In genomic region chr5:64486163-64486562, GRCh38 we compare ENCODE assay signal across 38 cellular contexts. TPM values are rescaled to one million over a fixed set of nuclear protein-coding genes. Genes with fewer than 3 reads are reported as not detected.
"Had no signal": no experiment of that assay in that cellular context is flagged by ENCODE, and none has a peak within 500 bp of the region (broad histone marks: within the 10 kb centered on the region; RNA-seq: fewer than 3 reads in every experiment).

No MANE protein-coding gene starts in this region.

- H3K36me3 ChIP-seq: MG63 had no signal

- H3K9me3 ChIP-seq: MG63 had no signal

- H3K27ac ChIP-seq: KMS-11 had no signal

- H3K27me3 ChIP-seq: MG63 had no signal

- DNase-seq: Karpas-422, Kasumi-1, KG1, MG63, MM.1S, MV-4-11, NCI-H1048, NCI-H1092, NCI-H1092 treated with DMSO at 0.1 percent for 48 hours, NCI-H1105, NCI-H1105 treated with DMSO at 0.1 percent for 48 hours, NCI-H1417, NCI-H1417 treated with DMSO at 0.1 percent for 48 hours, NCI-H1436, NCI-H1436 treated with DMSO at 0.1 percent for 48 hours, NCI-H146, NCI-H1694, NCI-H1694 treated with DMSO at 0.1 percent for 48 hours, NCI-H187, NCI-H187 treated with DMSO at 0.1 percent for 48 hours, NCI-H1930, NCI-H2029, NCI-H2029 treated with DMSO at 0.1 percent for 48 hours, NCI-H2081, NCI-H2081 treated with DMSO at 0.1 percent for 48 hours, NCI-H2107, NCI-H2171, NCI-H2171 treated with DMSO at 0.1 percent for 48 hours, NCI-H2227 treated with DMSO at 0.1 percent for 48 hours, NCI-H226, NCI-H345, NCI-H446, NCI-H446 treated with DMSO at 0.1 percent for 48 hours had no signal

- H3K4me3 ChIP-seq: MG63 had no signal

RNA-seq across cellular contexts. Expression of gene RGS7BP, which starts 19.7 kb away (rescaled TPM):
- total RNA-seq: LHCN-M2, M059J, MCF 10A, NCI-H460 had no signal
